ENCODE assay signal across 14 cellular contexts in genomic region chr1:157047064-157047410, GRCh38. TPM values are rescaled to one million over a fixed set of nuclear protein-coding genes. Genes with fewer than 3 reads are reported as not detected.
DNase-seq lines count a peak whose midpoint lies in the region; TF ChIP-seq lines count a peak whose summit lies in the region.
"Had no signal": no experiment of that assay in that cellular context is flagged by ENCODE, and none has a peak within 500 bp of the region (broad histone marks: within the 10 kb centered on the region; RNA-seq: fewer than 3 reads in every experiment).

No MANE protein-coding gene starts in this region.

- H3K4me2 ChIP-seq in mammary epithelial cell (ENCODE audit: insufficient read depth, low read depth, low read length) = no peak overlapping the region

- H3K4me1 ChIP-seq in mammary epithelial cell (ENCODE audit: insufficient read depth, low read length) = peaks cover 15% of the 10 kb centered on the region
- peaks cover 15% of the 10 kb centered on the region for H3K4me1 ChIP-seq in iPS-18a (ENCODE audit: control insufficient read depth, low read depth, low read length)

- no peak for DNase-seq in MCF 10A (ENCODE audit: unreplicated experiment)
- DNase-seq in mammary epithelial cell = no peak
- peak; percentile 31 for DNase-seq in NCI-H69 (lab: John Stamatoyannopoulos, UW)
- no peak for DNase-seq in HUDEP-2 (lab: John Stamatoyannopoulos, UW; ENCODE audit: unreplicated experiment in 76 of 76)
- DNase-seq in NCI-H345 treated with DMSO at 0.1 percent for 48 hours (lab: John Stamatoyannopoulos, UW; ENCODE audit: unreplicated experiment) = no peak
- no peak for DNase-seq in NCI-H2107 (lab: John Stamatoyannopoulos, UW)
- no peak for DNase-seq in pons (ENCODE audit: low spot score)
- DNase-seq: AML-193, EL, NCI-H774 had no signal

- no peaks in the 10 kb centered on the region for H3K9me3 ChIP-seq in mammary epithelial cell (replicated peaks; ENCODE audit: insufficient read depth, low read length)
- no peaks in the 10 kb centered on the region for H3K9me3 ChIP-seq in iPS-18a (ENCODE audit: control insufficient read depth, low read depth, low read length)

- H3K4me3 ChIP-seq in mammary epithelial cell (replicated peaks in 1 of 3; ENCODE audit: insufficient read depth in 1 of 3, low read depth in 2 of 3, low read length in 3 of 3) (no peak overlapping the region), iPS-18a (ENCODE audit: low read length) (peak overlapping the region; percentile 13)

- H3K79me2 ChIP-seq in mammary epithelial cell (ENCODE audit: insufficient read depth, low read length) = peaks cover 28% of the 10 kb centered on the region

- CTCF ChIA-PET in MCF 10A (lab: Yijun Ruan, JAX) (interaction anchor here (0.6 to 1.9 kb wide), 5 partner anchors 49 to 1071 kb away, joined by 3 to 6 read pairs (median 4); no protein-coding TSS in a partner anchor), mammary epithelial cell (lab: Charles Lee; ENCODE audit: low non-redundant PET) (no interaction called here)

- H3K27ac ChIP-seq in mammary epithelial cell (ENCODE audit: insufficient read depth, low read depth, low read length) (no peak overlapping the region), iPS-18a (ENCODE audit: low read length) (no peak overlapping the region)

- H4K20me1 ChIP-seq in mammary epithelial cell (ENCODE audit: insufficient read depth, low read length) = no peaks in the 10 kb centered on the region

- H3K36me3 ChIP-seq in mammary epithelial cell (ENCODE audit: insufficient read depth, low read length) = no peaks in the 10 kb centered on the region
- no peaks in the 10 kb centered on the region for H3K36me3 ChIP-seq in iPS-18a (ENCODE audit: control insufficient read depth, low read depth, low read length)
- H3K36me3 ChIP-seq: HAP-1 had no signal

- peaks cover 33% of the 10 kb centered on the region for H3K4me1 Mint-ChIP-seq in MCF 10A (ENCODE audit: insufficient read depth, unreplicated experiment)

- peaks cover 13% of the 10 kb centered on the region for H3K27me3 Mint-ChIP-seq in MCF 10A (ENCODE audit: insufficient read depth, unreplicated experiment)

- peak overlapping the region; percentile 95 for H3K4me3 Mint-ChIP-seq in MCF 10A (ENCODE audit: unreplicated experiment)

- H3K9me3 Mint-ChIP-seq in MCF 10A (ENCODE audit: unreplicated experiment) = no peaks in the 10 kb centered on the region

- in situ Hi-C loops in mammary epithelial cell (cut with MboI; ENCODE audit: low sequenced_read_pairs in 2 of 2) = no loop called here

- H3K27me3 ChIP-seq in mammary epithelial cell (ENCODE audit: insufficient read depth, low read length) = peaks cover 2% of the 10 kb centered on the region
- H3K27me3 ChIP-seq in iPS-18a (ENCODE audit: control insufficient read depth, insufficient read depth, low read length) = no peaks in the 10 kb centered on the region

- POLR2A ChIA-PET in MCF 10A (lab: Yijun Ruan, JAX) = interaction anchor here (1.4 kb wide), 1 partner anchor 42 kb away, joined by 11 read pairs; no protein-coding TSS in a partner anchor

- BruUV-seq in MCF 10A (replicated peaks; lab: Mats Ljungman, UMichigan) = no TSS peak
- no TSS peak for BruUV-seq in mammary epithelial cell (replicated peaks; lab: Mats Ljungman, UMichigan)

- peaks cover 5% of the 10 kb centered on the region for H3K36me3 Mint-ChIP-seq in MCF 10A (ENCODE audit: insufficient read depth, unreplicated experiment)

- dilution Hi-C loops in mammary epithelial cell (cut with HindIII; ENCODE audit: low sequenced_read_pairs) = no loop called here

- H3K9ac ChIP-seq in mammary epithelial cell (ENCODE audit: insufficient read depth, low read length) (no peak overlapping the region), iPS-18a (ENCODE audit: low read length) (no peak overlapping the region)

- H2AFZ ChIP-seq in mammary epithelial cell (ENCODE audit: low read depth, low read length) = no peak overlapping the region

- intact Hi-C loops in MCF 10A (cut with micrococcal nuclease) = no loop called here
- intact Hi-C loops in mammary epithelial cell (cut with micrococcal nuclease) = no loop called here

- H3K27ac Mint-ChIP-seq in MCF 10A (ENCODE audit: low read depth, unreplicated experiment) = no peak overlapping the region

- TF ChIP-seq CTCF in MCF 10A (IDR thresholded peaks at IDR 0.05; ENCODE audit: unreplicated experiment) = no peak
- TF ChIP-seq CTCF in mammary epithelial cell (conservative IDR thresholded peaks at IDR 0.05 in 1 of 2, IDR thresholded peaks at IDR 0.05 in 1 of 2; ENCODE audit: extremely low read depth in 1 of 2, insufficient read depth in 1 of 2, low read depth in 1 of 2, low read length in 2 of 2) = no peak

- 56% methylated on average over 2 of the region's 2 CpGs for WGBS in mammary epithelial cell (ENCODE audit: low coverage, missing lambda C conversion rate)

RNA-seq across cellular contexts. Expression of gene ARHGEF11, which starts 1.5 kb away (rescaled TPM):
- total RNA-seq in MCF 10A (2022) = 34.5 and 38.5 TPM in 2 replicates
- total RNA-seq in mammary epithelial cell = 10 to 100 TPM; 23.4 to 26.5 TPM
- 14.2 TPM for polyA plus RNA-seq in mammary epithelial cell
- polyA minus RNA-seq in mammary epithelial cell = 33.5 TPM

RNA-seq across cellular contexts. Expression of gene ETV3L, which starts 52.6 kb away (rescaled TPM):
- total RNA-seq in MCF 10A (2022) (not detected in 2 replicates), mammary epithelial cell (not detected)
- not detected for polyA plus RNA-seq in mammary epithelial cell
- polyA minus RNA-seq in mammary epithelial cell = not detected
- total RNA-seq: dermis microvascular lymphatic vessel endothelial cell, Right ventricle myocardium inferior had no signal
